Comparison of ENCODE assay signal across 30 cellular contexts in genomic region chr2:415986-416610, GRCh38.
"Had no signal": no experiment of that assay in that cellular context is flagged by ENCODE, and none has a peak within 500 bp of the region (broad histone marks: within the 10 kb centered on the region; RNA-seq: fewer than 3 reads in every experiment).

No MANE protein-coding gene starts in this region.

- H3K4me3 ChIP-seq: left lung, lower lobe of right lung, ovary, right atrium auricular region, right lobe of liver, smooth muscle cell, suprapubic skin, thoracic aorta, tibial artery, upper lobe of right lung, uterus had no signal

- H3K27me3 ChIP-seq: neutrophil, ovary, right atrium auricular region, right lobe of liver, suprapubic skin, tibial artery, upper lobe of right lung, uterus had no signal

- ATAC-seq: left colon; left lung; lower lobe of right lung; naive thymus-derived CD8-positive, alpha-beta T cell; right lobe of liver; stimulated activated memory B cell treated with anti-CD40 and anti-IgM and Interleukin-4, amounts not matched to agents 10 μg/mL and 1 μg/mL and 100 μg/mL, for 72 hours; upper lobe of right lung had no signal

- H3K4me1 Mint-ChIP-seq: stimulated activated memory B cell treated with anti-CD40 and anti-IgM and Interleukin-4, amounts not matched to agents 10 μg/mL and 1 μg/mL and 100 μg/mL, for 72 hours had no signal

- H3K9me3 ChIP-seq: lower lobe of right lung, neutrophil, ovary, right lobe of liver, suprapubic skin, thoracic aorta, tibial artery, upper lobe of right lung, uterus had no signal

- H3K4me3 Mint-ChIP-seq: immature natural killer cell; naive thymus-derived CD8-positive, alpha-beta T cell; nephron; neural crest cell; stimulated activated memory B cell treated with anti-CD40 and anti-IgM and Interleukin-4, amounts not matched to agents 10 μg/mL and 1 μg/mL and 100 μg/mL, for 72 hours had no signal

- DNase-seq: hypothalamus; immature natural killer cell; kidney; left colon; left lung; lower lobe of right lung; mammary epithelial cell; mesenchymal stem cell; naive thymus-derived CD8-positive, alpha-beta T cell; occipital lobe; ovary; right lobe of liver; stimulated activated CD4-positive, alpha-beta T cell treated with anti-CD3 and anti-CD28 coated beads, Interleukin-1b, Interleukin-23, amount 100 ng/mL, for 48 hours; stimulated activated CD4-positive, alpha-beta T cell treated with anti-CD3 and anti-CD28 coated beads, Interleukin-2, amount 100 ng/mL, for 48 hours; stimulated activated CD4-positive, alpha-beta T cell treated with anti-CD3 and anti-CD28 coated beads, Interleukin-4, amount 100 ng/mL, for 4 hours; stimulated activated CD8-positive, alpha-beta memory T cell treated with anti-CD3 and anti-CD28 coated beads, Interleukin-4, amount 100 ng/mL, for 48 hours; stimulated activated naive CD4-positive, alpha-beta T cell treated with Interleukin-2 at 50 U/mL for 16 hours; tibial artery; trophoblast cell; upper lobe of right lung; uterus had no signal

- H3K27me3 Mint-ChIP-seq: progenitor cell of endocrine pancreas; stimulated activated memory B cell treated with anti-CD40 and anti-IgM and Interleukin-4, amounts not matched to agents 10 μg/mL and 1 μg/mL and 100 μg/mL, for 72 hours had no signal

- H3K36me3 Mint-ChIP-seq: immature natural killer cell; stimulated activated memory B cell treated with anti-CD40 and anti-IgM and Interleukin-4, amounts not matched to agents 10 μg/mL and 1 μg/mL and 100 μg/mL, for 72 hours had no signal

- H3K4me1 ChIP-seq: left lung, lower lobe of right lung, right atrium auricular region, right lobe of liver, suprapubic skin, tibial artery, upper lobe of right lung, uterus had no signal

- H3K36me3 ChIP-seq: left lung, lower lobe of right lung, neutrophil, ovary, right atrium auricular region, right lobe of liver, suprapubic skin, thoracic aorta, tibial artery, upper lobe of right lung, uterus had no signal

- H3K27ac ChIP-seq: left lung, lower lobe of right lung, neutrophil, ovary, right atrium auricular region, right lobe of liver, suprapubic skin, thoracic aorta, tibial artery, upper lobe of right lung, uterus had no signal

- H3K27ac Mint-ChIP-seq: immature natural killer cell; naive thymus-derived CD8-positive, alpha-beta T cell; nephron; progenitor cell of endocrine pancreas; stimulated activated memory B cell treated with anti-CD40 and anti-IgM and Interleukin-4, amounts not matched to agents 10 μg/mL and 1 μg/mL and 100 μg/mL, for 72 hours had no signal
